In the genomic region with DNA sequence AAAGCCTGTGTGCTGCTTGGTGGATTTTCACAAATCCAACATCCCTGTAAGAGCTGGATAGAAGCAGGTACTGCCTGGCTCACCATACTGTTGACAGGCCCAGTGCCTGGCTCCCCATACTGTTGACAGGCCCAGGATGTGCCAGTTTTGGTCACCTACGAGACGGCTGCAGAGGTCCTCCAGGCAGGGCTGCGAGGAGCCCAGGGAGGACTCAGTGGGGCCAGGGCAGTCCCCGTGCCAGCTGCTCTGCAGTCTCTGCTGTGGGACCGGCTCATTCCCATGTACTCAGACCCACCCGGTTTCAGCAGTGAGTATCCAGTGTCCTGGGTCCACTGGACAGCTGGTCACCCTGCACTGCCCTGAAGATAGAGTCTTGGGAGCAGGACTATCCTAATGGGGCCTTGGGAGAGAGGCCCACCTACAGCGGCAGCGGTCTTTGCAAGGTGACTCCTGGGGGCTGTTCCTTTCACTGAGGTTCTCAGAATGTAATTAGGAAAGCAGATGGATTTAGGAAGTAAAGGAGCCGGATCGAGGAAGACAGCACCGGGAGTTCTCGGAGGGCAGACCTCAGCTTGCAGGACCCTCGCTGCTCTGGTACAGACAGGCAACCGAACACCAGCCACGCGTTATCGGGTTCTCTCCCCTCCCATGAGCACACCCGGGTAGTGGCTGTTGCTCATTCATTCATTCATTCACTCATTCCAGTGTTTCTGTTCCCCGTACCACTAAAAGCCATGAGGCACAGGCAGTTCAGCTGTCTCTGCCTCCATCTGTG, we compare ENCODE assay signal across 1 cellular context.
TF ChIP-seq lines count a peak whose summit lies in the region.

No MANE protein-coding gene starts in this region.

TF ChIP-seq in HCT116, 20 proteins besides CTCF, POLR2A, EP300 and RAD21:
- TF ChIP-seq JUND (IDR thresholded peaks at IDR 0.05) = no peak
